20 cellular contexts compared by ENCODE assay signal in the genomic region with DNA sequence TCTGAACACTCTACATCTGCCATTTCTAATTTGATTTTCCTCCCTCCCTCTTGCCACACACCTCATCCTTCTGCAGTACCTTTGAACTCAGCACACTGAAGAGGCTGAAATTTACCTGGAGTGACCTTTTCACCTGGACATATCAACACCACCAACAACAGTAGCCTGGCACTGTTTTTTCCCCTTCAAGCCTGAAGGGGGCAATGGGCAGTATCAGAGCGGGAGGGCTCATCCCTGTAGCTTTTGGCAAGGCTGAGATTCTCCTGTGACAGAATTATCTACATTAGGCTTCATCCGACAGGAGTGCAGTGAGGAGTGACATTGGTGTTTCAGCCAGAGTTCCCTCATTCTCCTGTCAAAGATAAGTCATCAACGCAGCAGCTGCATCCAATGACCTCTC.
A peak's percentile ranks its signal among the peaks of the same experiment; 100 is the strongest.
DNase-seq lines count a peak whose midpoint lies in the region; FAIRE-seq and TF ChIP-seq lines count a peak whose summit lies in the region.
"Had no signal": no experiment of that assay in that cellular context is flagged by ENCODE, and none has a peak within 500 bp of the region (broad histone marks: within the 10 kb centered on the region; RNA-seq: fewer than 3 reads in every experiment).

No MANE protein-coding gene starts in this region.

- CTCF ChIA-PET in activated CD4-positive, alpha-beta T cell treated with anti-CD3 and anti-CD28 coated beads, Interleukin-2, amount 10 ng/mL, durations not matched to agents 7 days and 5 days (lab: Charles Lee) = no interaction called here

- no peak overlapping the region for H3K4me3 Mint-ChIP-seq in activated CD4-positive, alpha-beta T cell treated with anti-CD3 and anti-CD28 coated beads, Interleukin-2, amount 10 ng/mL, durations not matched to agents 7 days and 5 days
- H3K4me3 Mint-ChIP-seq: CD14-positive monocyte; CD4-positive, alpha-beta memory T cell had no signal

- no peak overlapping the region for H3K4me3 ChIP-seq in H7 (ENCODE audit: insufficient read depth, low read depth, low read length)
- H3K4me3 ChIP-seq in bronchial epithelial cell (ENCODE audit: low read depth, low read length) = no peak overlapping the region
- H3K4me3 ChIP-seq in brain microvascular endothelial cell (ENCODE audit: low read depth, low read length) = no peak overlapping the region
- H3K4me3 ChIP-seq: A549, BLaER1, GM12878 had no signal

- no peaks in the 10 kb centered on the region for H3K27me3 Mint-ChIP-seq in activated CD4-positive, alpha-beta T cell treated with anti-CD3 and anti-CD28 coated beads, Interleukin-2, amount 10 ng/mL, durations not matched to agents 7 days and 5 days
- H3K27me3 Mint-ChIP-seq: CD4-positive, alpha-beta memory T cell had no signal

- POLR2A ChIA-PET in activated CD4-positive, alpha-beta T cell treated with anti-CD3 and anti-CD28 coated beads, Interleukin-2, amount 10 ng/mL, durations not matched to agents 7 days and 5 days (lab: Charles Lee) = no interaction called here

- H3K4me1 Mint-ChIP-seq in activated CD4-positive, alpha-beta T cell treated with anti-CD3 and anti-CD28 coated beads, Interleukin-2, amount 10 ng/mL, durations not matched to agents 7 days and 5 days = no peaks in the 10 kb centered on the region
- H3K4me1 Mint-ChIP-seq: CD14-positive monocyte; CD4-positive, alpha-beta memory T cell had no signal

- H3K27ac Mint-ChIP-seq in activated CD4-positive, alpha-beta T cell treated with anti-CD3 and anti-CD28 coated beads, Interleukin-2, amount 10 ng/mL, durations not matched to agents 7 days and 5 days = no peak overlapping the region
- H3K27ac Mint-ChIP-seq: CD14-positive monocyte; CD4-positive, alpha-beta memory T cell had no signal

- in situ Hi-C loops in Caki2 (cut with HindIII; ENCODE audit: low pct_unique_long_range_greater_than_20kb, low sequenced_read_pairs) = no loop called here
- in situ Hi-C loops in brain microvascular endothelial cell (cut with HindIII; ENCODE audit: low pct_ligation_motif_present, low sequenced_read_pairs) = no loop called here

- DNase-seq in Caki2 (ENCODE audit: low read depth) = peak; percentile 71
- peak; percentile 8 for DNase-seq in H7
- DNase-seq in bronchial epithelial cell (ENCODE audit: low read depth) = no peak
- peak; percentile 34 for DNase-seq in iPS-NIHi7 (ENCODE audit: extremely low spot score)
- DNase-seq in brain microvascular endothelial cell = no peak
- DNase-seq in AML-193 (lab: John Stamatoyannopoulos, UW) = no peak
- no peak for DNase-seq in activated CD4-positive, alpha-beta T cell treated with anti-CD3 and anti-CD28 coated beads, Interleukin-2, amount 10 ng/mL, durations not matched to agents 7 days and 5 days
- no peak for DNase-seq in putamen (ENCODE audit: low spot score)
- DNase-seq: CD4-positive, alpha-beta memory T cell; DMS 273 treated with DMSO at 0.1 percent for 48 hours; DMS53; DND-41; EL had no signal

- FAIRE-seq in bronchial epithelial cell (lab: Jason Lieb, UNC) = peak; percentile 18
- FAIRE-seq: A549, GM12878, GM19239, H54 had no signal

- no peaks in the 10 kb centered on the region for H3K36me3 Mint-ChIP-seq in activated CD4-positive, alpha-beta T cell treated with anti-CD3 and anti-CD28 coated beads, Interleukin-2, amount 10 ng/mL, durations not matched to agents 7 days and 5 days (ENCODE audit: low read depth)
- H3K36me3 Mint-ChIP-seq: CD14-positive monocyte; CD4-positive, alpha-beta memory T cell had no signal

- H3K27ac ChIP-seq in brain microvascular endothelial cell = no peak overlapping the region
- H3K27ac ChIP-seq: A549, BLaER1, KMS-11 had no signal

- H3K9me3 Mint-ChIP-seq in activated CD4-positive, alpha-beta T cell treated with anti-CD3 and anti-CD28 coated beads, Interleukin-2, amount 10 ng/mL, durations not matched to agents 7 days and 5 days = peaks cover 6% of the 10 kb centered on the region

- no peak for TF ChIP-seq CTCF in bronchial epithelial cell (IDR thresholded peaks at IDR 0.05; ENCODE audit: insufficient read depth, low read length, severe bottlenecking)
- TF ChIP-seq CTCF in brain microvascular endothelial cell (IDR thresholded peaks at IDR 0.05; ENCODE audit: low read depth, low read length, missing control alignments) = no peak

- H3K27me3 ChIP-seq in H7 (ENCODE audit: control insufficient read depth, insufficient read depth, low read length) (no peaks in the 10 kb centered on the region), bronchial epithelial cell (ENCODE audit: control insufficient read depth, insufficient read depth, low read length) (no peaks in the 10 kb centered on the region), brain microvascular endothelial cell (replicated peaks) (no peaks in the 10 kb centered on the region)
- H3K27me3 ChIP-seq: BLaER1 had no signal

- H3K36me3 ChIP-seq in H7 (replicated peaks; ENCODE audit: control insufficient read depth, insufficient read depth, low read length) (no peaks in the 10 kb centered on the region), bronchial epithelial cell (ENCODE audit: control insufficient read depth, insufficient read depth, low read length) (no peaks in the 10 kb centered on the region), brain microvascular endothelial cell (replicated peaks) (no peaks in the 10 kb centered on the region)
- H3K36me3 ChIP-seq: BLaER1 had no signal

Comparison
In these comparisons a context has a peak if more than half of its experiments do, and no peak if none do; other contexts are left out.
1. DNase-seq: peak in Caki2 (single experiment), H7 (single experiment) and iPS-NIHi7 (single experiment); none in bronchial epithelial cell (single experiment), brain microvascular endothelial cell (single experiment), AML-193 (0 of 2), activated CD4-positive, alpha-beta T cell treated with anti-CD3 and anti-CD28 coated beads, Interleukin-2, amount 10 ng/mL, durations not matched to agents 7 days and 5 days (single experiment) and putamen (single experiment).